ENCODE assay signal across 23 cellular contexts in the genomic region with DNA sequence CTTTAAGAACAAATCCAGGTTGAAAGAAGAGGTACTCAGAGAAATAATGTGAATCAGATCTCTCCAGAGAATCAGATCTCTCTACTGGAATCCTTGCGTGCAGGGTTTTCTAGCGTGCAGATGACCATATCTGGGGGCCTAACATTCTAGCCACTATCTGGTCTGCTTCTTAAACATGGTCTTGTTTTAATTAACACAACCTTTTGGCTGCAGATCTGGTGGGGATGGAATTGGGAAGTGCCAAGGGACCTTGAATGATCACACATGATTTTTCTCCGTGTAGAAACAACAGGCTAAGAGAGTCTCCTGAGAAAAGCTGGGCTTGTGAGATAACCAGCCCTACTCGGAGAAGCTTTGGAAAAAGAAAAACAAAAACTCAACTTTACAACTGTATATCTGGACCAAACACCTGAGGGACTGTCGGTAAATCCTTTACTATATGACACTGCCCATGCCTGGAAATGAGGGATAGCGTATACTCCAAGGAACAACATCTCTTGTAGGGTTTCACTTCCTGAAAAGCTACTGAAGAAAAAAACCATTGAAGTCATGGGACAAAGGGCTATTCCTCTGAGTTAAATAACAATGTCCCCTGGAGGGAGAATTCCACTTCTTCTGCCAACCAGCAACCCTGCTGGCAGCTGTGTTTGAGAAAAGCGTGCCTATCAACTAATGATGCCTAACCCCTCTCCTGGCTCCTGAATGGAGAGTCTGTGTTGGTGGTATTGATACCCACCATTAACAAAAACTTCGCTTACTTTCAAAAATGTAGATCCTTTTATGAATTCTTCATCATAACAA.
DNase-seq lines count a peak whose midpoint lies in the region; ATAC-seq, FAIRE-seq and TF ChIP-seq lines count a peak whose summit lies in the region.
"Had no signal": no experiment of that assay in that cellular context is flagged by ENCODE, and none has a peak within 500 bp of the region (broad histone marks: within the 10 kb centered on the region; RNA-seq: fewer than 3 reads in every experiment).

No MANE protein-coding gene starts in this region.

- TF ChIP-seq POLR2A in spleen (IDR thresholded peaks at IDR 0.05): no peak

- H3K4me1 ChIP-seq in pancreas: peaks cover 0 to 8% (median 0%) of the 10 kb centered on the region in 3 donors
- no peaks in the 10 kb centered on the region for H3K4me1 ChIP-seq in spleen
- peaks cover 4% of the 10 kb centered on the region for H3K4me1 ChIP-seq in mucosa of descending colon (ENCODE audit: low read depth)
- H3K4me1 ChIP-seq: Caco-2 had no signal

- H3K27ac ChIP-seq in pancreas: no peak overlapping the region
- no peak overlapping the region for H3K27ac ChIP-seq in spleen
- H3K27ac ChIP-seq: KMS-11, neural progenitor cell had no signal

- no peak for TF ChIP-seq CTCF in pancreas (IDR thresholded peaks at IDR 0.05)
- TF ChIP-seq CTCF in spleen (IDR thresholded peaks at IDR 0.05 in 8 of 11, conservative IDR thresholded peaks at IDR 0.05 in 3 of 11): no peak
- TF ChIP-seq CTCF in mucosa of descending colon (IDR thresholded peaks at IDR 0.05): no peak

- intact Hi-C loops in Right ventricle myocardium superior (cut with DNase I): no loop called here
- intact Hi-C loops in pancreas (cut with DNase I): no loop called here
- intact Hi-C loops in spleen (cut with DNase I; ENCODE audit: low total_unique reads): no loop called here
- intact Hi-C loops in mucosa of descending colon (cut with DNase I, micrococcal nuclease): no loop called here

- FAIRE-seq in pancreas (lab: Jason Lieb, UNC): no peak
- FAIRE-seq in frontal cortex (lab: Jason Lieb, UNC): no peak
- FAIRE-seq: kidney, TTC549 had no signal

- WGBS in pancreas, 2 donors: 79 to 80% methylated on average over 8 of the region's 8 CpGs
- 80 to 95% (median 93%) methylated on average over 8 of the region's 8 CpGs for WGBS in spleen, 5 donors

- DNase-seq in AG20443 (ENCODE audit: low spot score) (peak; percentile 32), NCI-H69 (lab: John Stamatoyannopoulos, UW) (peak; percentile 43), Right ventricle myocardium superior (no peak), pancreas (no peak), spleen (no peak), mucosa of descending colon (no peak), H4 (ENCODE audit: low spot score) (no peak), frontal cortex (ENCODE audit: low spot score in 2 of 2) (no peak)
- DNase-seq: activated CD4-positive, alpha-beta T cell treated with anti-CD3 and anti-CD28 coated beads, Interleukin-2, amount 10 ng/mL, durations not matched to agents 24 days and 14 days; activated effector memory CD4-positive, alpha-beta T cell treated with anti-CD3 and anti-CD28 coated beads, Interleukin-2, amount 50 U/mL, for 16 hours; Caco-2; HCEC 1CT; hippocampal formation; kidney; mesendoderm; NCI-H1092 treated with DMSO at 0.1 percent for 48 hours; NCI-H82; SW 1271; trophoblast cell had no signal

- H3K27me3 ChIP-seq in pancreas (no peaks in the 10 kb centered on the region), spleen (replicated peaks in 1 of 7) (no peaks in the 10 kb centered on the region)
- H3K27me3 ChIP-seq: neural progenitor cell had no signal

- ATAC-seq in Right ventricle myocardium superior (ENCODE audit: poor library complexity) (peak; percentile 16), pancreas (peak in 3 of 4 donors; percentile 16 to 50 (median 27)), mucosa of descending colon (no peak)
- ATAC-seq: stimulated activated memory B cell treated with anti-CD40 and anti-IgM and Interleukin-4, amounts not matched to agents 10 μg/mL and 1 μg/mL and 100 μg/mL, for 72 hours had no signal

- H3K36me3 ChIP-seq in pancreas: no peaks in the 10 kb centered on the region
- H3K36me3 ChIP-seq in spleen: peaks cover 0 to 23% (median 0%) of the 10 kb centered on the region in 6 donors
- H3K36me3 ChIP-seq in mucosa of descending colon (ENCODE audit: low read depth): no peaks in the 10 kb centered on the region
- H3K36me3 ChIP-seq: neural progenitor cell had no signal

- H3K9me3 ChIP-seq in pancreas (no peaks in the 10 kb centered on the region), spleen (no peaks in the 10 kb centered on the region), mucosa of descending colon (no peaks in the 10 kb centered on the region)
- H3K9me3 ChIP-seq: Caco-2 had no signal

- H3K4me3 ChIP-seq in pancreas: no peak overlapping the region
- no peak overlapping the region for H3K4me3 ChIP-seq in spleen
- H3K4me3 ChIP-seq in mucosa of descending colon: no peak overlapping the region
- H3K4me3 ChIP-seq: neural progenitor cell had no signal

Comparison
In these comparisons a context has a peak if more than half of its experiments do, and no peak if none do; other contexts are left out.
1. DNase-seq: peak in AG20443 (single experiment) and NCI-H69 (single experiment); none in Right ventricle myocardium superior (single experiment), pancreas (0 of 6), spleen (single experiment), mucosa of descending colon (0 of 3), H4 (single experiment) and frontal cortex (0 of 2).